19 cellular contexts compared by ENCODE assay signal in genomic region chr9:95133351-95133724, GRCh38.
"Had no signal": no experiment of that assay in that cellular context is flagged by ENCODE, and none has a peak within 500 bp of the region (broad histone marks: within the 10 kb centered on the region; RNA-seq: fewer than 3 reads in every experiment).

No MANE protein-coding gene starts in this region.

- H3K27me3 Mint-ChIP-seq: activated CD4-positive, alpha-beta T cell treated with anti-CD3 and anti-CD28 coated beads, Interleukin-2, amount 10 ng/mL, durations not matched to agents 24 days and 14 days; activated naive CD8-positive, alpha-beta T cell treated with anti-CD3 and anti-CD28 coated beads, Interleukin-2, amount 50 U/mL, for 24 hours; progenitor cell of endocrine pancreas; stimulated activated naive CD8-positive, alpha-beta T cell treated with anti-CD3 and anti-CD28 coated beads, Interleukin-15, amount 100 ng/mL, for 72 hours had no signal

- H3K4me3 Mint-ChIP-seq: activated CD4-positive, alpha-beta T cell treated with anti-CD3 and anti-CD28 coated beads, Interleukin-2, amount 10 ng/mL, durations not matched to agents 24 days and 14 days; activated CD8-positive, alpha-beta T cell treated with anti-CD3 and anti-CD28 coated beads, Interleukin-2, amount 10 ng/mL, durations not matched to agents 7 days and 5 days; activated naive CD4-positive, alpha-beta T cell treated with anti-CD3 and anti-CD28 coated beads, Interleukin-2, amount 10 ng/mL, durations not matched to agents 7 days and 5 days; activated naive CD8-positive, alpha-beta T cell treated with anti-CD3 and anti-CD28 coated beads, Interleukin-2, amount 50 U/mL, for 24 hours; activated T-cell treated with anti-CD3 and anti-CD28 coated beads, Interleukin-2, amount 50 U/mL, for 4 hours; immature natural killer cell; natural killer cell; stimulated activated naive CD8-positive, alpha-beta T cell treated with anti-CD3 and anti-CD28 coated beads, Interleukin-15, amount 100 ng/mL, for 72 hours had no signal

- H3K27me3 ChIP-seq: ascending aorta, breast epithelium, gastroesophageal sphincter, heart right ventricle, upper lobe of left lung had no signal

- DNase-seq: activated CD4-positive, alpha-beta T cell treated with anti-CD3 and anti-CD28 coated beads, Interleukin-2, amount 10 ng/mL, durations not matched to agents 24 days and 14 days; activated CD8-positive, alpha-beta T cell treated with anti-CD3 and anti-CD28 coated beads, Interleukin-2, amount 10 ng/mL, durations not matched to agents 7 days and 5 days; activated effector memory CD4-positive, alpha-beta T cell treated with Interleukin-2 at 50 U/mL for 16 hours; activated naive CD4-positive, alpha-beta T cell treated with anti-CD3 and anti-CD28 coated beads, Interleukin-2, amount 10 ng/mL, durations not matched to agents 7 days and 5 days; activated naive CD8-positive, alpha-beta T cell treated with anti-CD3 and anti-CD28 coated beads, Interleukin-2, amount 50 U/mL, for 24 hours; activated T-cell treated with anti-CD3 and anti-CD28 coated beads, Interleukin-2, amount 50 U/mL, for 4 hours; cortex of kidney; effector CD4-positive, alpha-beta T cell; heart right ventricle; immature natural killer cell; left ventricle myocardium superior; natural killer cell; stimulated activated naive CD8-positive, alpha-beta T cell treated with anti-CD3 and anti-CD28 coated beads, Interleukin-15, amount 100 ng/mL, for 72 hours; T1000; upper lobe of left lung had no signal

- H3K36me3 Mint-ChIP-seq: activated naive CD4-positive, alpha-beta T cell treated with anti-CD3 and anti-CD28 coated beads, Interleukin-2, amount 10 ng/mL, durations not matched to agents 7 days and 5 days; natural killer cell had no signal

- H3K9me3 Mint-ChIP-seq: activated CD4-positive, alpha-beta T cell treated with anti-CD3 and anti-CD28 coated beads, Interleukin-2, amount 10 ng/mL, durations not matched to agents 24 days and 14 days; activated naive CD4-positive, alpha-beta T cell treated with anti-CD3 and anti-CD28 coated beads, Interleukin-2, amount 10 ng/mL, durations not matched to agents 7 days and 5 days; activated naive CD8-positive, alpha-beta T cell treated with anti-CD3 and anti-CD28 coated beads, Interleukin-2, amount 50 U/mL, for 24 hours; activated T-cell treated with anti-CD3 and anti-CD28 coated beads, Interleukin-2, amount 50 U/mL, for 4 hours; immature natural killer cell; natural killer cell; stimulated activated naive CD8-positive, alpha-beta T cell treated with anti-CD3 and anti-CD28 coated beads, Interleukin-15, amount 100 ng/mL, for 72 hours had no signal

- H3K4me3 ChIP-seq: ascending aorta, breast epithelium, gastroesophageal sphincter, heart right ventricle, upper lobe of left lung had no signal

- H3K9me3 ChIP-seq: ascending aorta, breast epithelium, gastroesophageal sphincter, heart right ventricle, upper lobe of left lung had no signal

- H3K4me1 Mint-ChIP-seq: activated naive CD4-positive, alpha-beta T cell treated with anti-CD3 and anti-CD28 coated beads, Interleukin-2, amount 10 ng/mL, durations not matched to agents 7 days and 5 days; activated naive CD8-positive, alpha-beta T cell treated with anti-CD3 and anti-CD28 coated beads, Interleukin-2, amount 50 U/mL, for 24 hours; immature natural killer cell; stimulated activated naive CD8-positive, alpha-beta T cell treated with anti-CD3 and anti-CD28 coated beads, Interleukin-15, amount 100 ng/mL, for 72 hours had no signal

- H3K4me1 ChIP-seq: ascending aorta, breast epithelium had no signal

- H3K27ac ChIP-seq: ascending aorta, breast epithelium, gastroesophageal sphincter, heart right ventricle, upper lobe of left lung had no signal

- H3K27ac Mint-ChIP-seq: activated CD4-positive, alpha-beta T cell treated with anti-CD3 and anti-CD28 coated beads, Interleukin-2, amount 10 ng/mL, durations not matched to agents 24 days and 14 days; activated CD8-positive, alpha-beta T cell treated with anti-CD3 and anti-CD28 coated beads, Interleukin-2, amount 10 ng/mL, durations not matched to agents 7 days and 5 days; activated naive CD4-positive, alpha-beta T cell treated with anti-CD3 and anti-CD28 coated beads, Interleukin-2, amount 10 ng/mL, durations not matched to agents 7 days and 5 days; activated naive CD8-positive, alpha-beta T cell treated with anti-CD3 and anti-CD28 coated beads, Interleukin-2, amount 50 U/mL, for 24 hours; immature natural killer cell; natural killer cell; progenitor cell of endocrine pancreas; stimulated activated naive CD8-positive, alpha-beta T cell treated with anti-CD3 and anti-CD28 coated beads, Interleukin-15, amount 100 ng/mL, for 72 hours had no signal

- H3K36me3 ChIP-seq: breast epithelium had no signal
